ENCODE assay signal across 11 cellular contexts in the genomic region with DNA sequence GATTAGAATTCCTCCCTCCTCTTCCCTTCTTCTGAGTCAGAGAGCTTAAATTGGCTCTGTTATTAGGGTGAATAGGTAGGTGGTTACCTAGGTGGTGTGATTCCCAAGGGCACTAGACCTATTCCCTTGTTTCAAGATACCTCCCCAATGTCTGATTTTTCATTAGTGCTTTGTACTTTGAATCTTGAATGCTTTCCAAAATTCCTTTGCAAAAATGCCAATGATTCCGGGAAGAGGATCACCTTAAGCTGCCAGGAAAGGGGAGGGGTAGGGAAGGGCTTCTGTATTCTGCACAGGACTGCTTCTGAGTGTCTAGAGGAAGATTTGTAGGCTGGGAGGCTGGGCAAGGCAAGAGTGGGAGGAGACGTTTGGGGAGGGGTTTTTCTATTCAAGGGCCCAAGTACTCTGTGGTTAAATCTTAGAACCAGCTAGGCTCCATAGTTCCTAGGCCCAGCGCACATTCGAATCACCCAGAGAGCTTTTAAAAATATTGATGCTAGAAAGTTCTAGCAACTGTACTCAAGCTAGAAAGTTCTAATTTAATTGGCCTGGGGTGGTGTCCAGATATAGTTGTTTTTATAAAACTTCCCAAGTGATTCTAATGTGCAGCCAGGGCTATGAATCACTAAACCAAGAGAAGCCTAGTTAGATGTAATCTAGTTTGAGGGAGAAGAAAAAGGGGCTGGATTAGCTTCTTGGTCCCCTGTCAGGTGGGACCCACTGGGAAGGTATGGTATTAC. TPM values are rescaled to one million over a fixed set of nuclear protein-coding genes. Genes with fewer than 3 reads are reported as not detected.
DNase-seq lines count a peak whose midpoint lies in the region; ATAC-seq and TF ChIP-seq lines count a peak whose summit lies in the region.
"Had no signal": no experiment of that assay in that cellular context is flagged by ENCODE, and none has a peak within 500 bp of the region (broad histone marks: within the 10 kb centered on the region; RNA-seq: fewer than 3 reads in every experiment).

No MANE protein-coding gene starts in this region.

- no peaks in the 10 kb centered on the region for H3K9me2 ChIP-seq in GM23248 (ENCODE audit: insufficient read depth)

- no peak overlapping the region for H3K4me3 Mint-ChIP-seq in natural killer cell

- intact Hi-C loops in natural killer cell (cut with micrococcal nuclease), result no loop called here

- H3K9ac ChIP-seq in GM23248, result no peak overlapping the region
- H3K9ac ChIP-seq in stomach smooth muscle (ENCODE audit: low read length in 2 of 2), result no peak overlapping the region

- H2AFZ ChIP-seq in GM23248, result no peak overlapping the region

- peak overlapping the region; percentile 12 for H3K4me2 ChIP-seq in GM23248 (ENCODE audit: unreplicated experiment)

- H3K4me1 ChIP-seq in GM23248 (ENCODE audit: insufficient read depth) (peaks cover 26% of the 10 kb centered on the region), stomach smooth muscle (ENCODE audit: control insufficient read depth, insufficient read depth, low read length) (peaks cover 17% of the 10 kb centered on the region), BE2C (no peaks in the 10 kb centered on the region)

- H3F3A ChIP-seq in GM23248 (ENCODE audit: insufficient read depth), result peaks cover 12% of the 10 kb centered on the region

- in situ Hi-C loops in GM23248 (cut with MboI), result no loop called here

- H3K9me3 ChIP-seq in GM23248 (ENCODE audit: low read depth) (no peaks in the 10 kb centered on the region), stomach smooth muscle (ENCODE audit: control insufficient read depth in 2 of 2, low read length in 2 of 2) (no peaks in the 10 kb centered on the region), BE2C (no peaks in the 10 kb centered on the region)

- H3K27me3 Mint-ChIP-seq in natural killer cell (ENCODE audit: low read depth in 2 of 2), result peaks cover 0 to 8% of the 10 kb centered on the region in 2 donors

- TF ChIP-seq CTCF in natural killer cell (IDR thresholded peaks at IDR 0.05), result no peak
- no peak for TF ChIP-seq CTCF in BE2C (IDR thresholded peaks at IDR 0.05; ENCODE audit: low read depth, low read length)

- H3K36me3 ChIP-seq in GM23248 (ENCODE audit: low read depth) (no peaks in the 10 kb centered on the region), stomach smooth muscle (ENCODE audit: control insufficient read depth in 2 of 2, insufficient read depth in 2 of 2, low read length in 2 of 2) (no peaks in the 10 kb centered on the region), BE2C (no peaks in the 10 kb centered on the region)

- ATAC-seq in HG03469 (IDR thresholded peaks at IDR 0.05; ENCODE audit: unreplicated experiment) (no peak), natural killer cell (no peak)

- no peak overlapping the region for H3K27ac Mint-ChIP-seq in natural killer cell

- H3K9me3 Mint-ChIP-seq in natural killer cell, result no peaks in the 10 kb centered on the region

- no peaks in the 10 kb centered on the region for H3K36me3 Mint-ChIP-seq in natural killer cell

- H3K27me3 ChIP-seq in GM23248 (replicated peaks; ENCODE audit: insufficient read depth) (no peaks in the 10 kb centered on the region), stomach smooth muscle (ENCODE audit: control insufficient read depth in 1 of 2, insufficient read depth in 2 of 2, low read length in 2 of 2) (peaks cover 0 to 2% of the 10 kb centered on the region in 2 donors), BE2C (no peaks in the 10 kb centered on the region)

- no peaks in the 10 kb centered on the region for H3K79me2 ChIP-seq in GM23248 (ENCODE audit: insufficient read depth)

- WGBS in GM23248 (ENCODE audit: low coverage in 1 of 2, low lambda C conversion rate in 2 of 2, missing lambda C conversion rate in 2 of 2), 2 experiments, result 4% methylated on average over 4 of the region's 4 CpGs

- DNase-seq in GM23248 (peak; percentile 68), amniotic epithelial cell (ENCODE audit: low read depth) (peak; percentile 30), glomerular visceral epithelial cell (ENCODE audit: extremely low spot score) (peak; percentile 44), NCI-H82 treated with DMSO at 0.1 percent for 48 hours (lab: John Stamatoyannopoulos, UW; ENCODE audit: unreplicated experiment) (no peak), natural killer cell (no peak), BE2C (no peak)
- DNase-seq: activated CD4-positive, alpha-beta T cell treated with anti-CD3 and anti-CD28 coated beads for 48 hours; activated naive CD4-positive, alpha-beta T cell treated with anti-CD3 and anti-CD28 coated beads, Interleukin-2, amount 50 U/mL, for 16 hours; SHP77 had no signal

- H3K27ac ChIP-seq in GM23248 (peak overlapping the region; percentile 37; the same call in 1 of the 2 replicates), stomach smooth muscle (ENCODE audit: low read length) (peak overlapping the region; percentile 67)

- no peaks in the 10 kb centered on the region for H4K20me1 ChIP-seq in GM23248 (ENCODE audit: insufficient read depth)

- peaks cover 10 to 27% of the 10 kb centered on the region in 2 donors for H3K4me1 Mint-ChIP-seq in natural killer cell

- H3K4me3 ChIP-seq in GM23248 (no peak overlapping the region), stomach smooth muscle (ENCODE audit: low read length in 2 of 2) (no peak overlapping the region), BE2C (ENCODE audit: low read depth, low read length) (no peak overlapping the region)

RNA-seq across cellular contexts. Expression of a gene that starts 24.2 kb away (rescaled TPM):
- total RNA-seq in GM23248 (2014; rRNA removed; shearing (Covaris generic)), result 281 and 286 TPM in 2 replicates
- 268 and 285 TPM in 2 replicates for polyA plus RNA-seq in GM23248 (2016; fragmentation: Nextera tagmentation; extraction: Ambion mirVana)
- 1,000 to 10,000 TPM in 1 of 3 donors, 100 to 1,000 TPM in 2; 866 to 1,028 (median 919) TPM for total RNA-seq in natural killer cell
- 48.0 TPM for polyA plus RNA-seq in BE2C (2012; ENCODE audit: insufficient read depth, insufficient read length, low read depth)

Comparison
In these comparisons a context has a peak if more than half of its experiments do, and no peak if none do; other contexts are left out.
1. DNase-seq: peak in GM23248 (single experiment), amniotic epithelial cell (single experiment) and glomerular visceral epithelial cell (single experiment); none in NCI-H82 treated with DMSO at 0.1 percent for 48 hours (single experiment), natural killer cell (single experiment) and BE2C (single experiment).